ENCODE assay signal across 11 cellular contexts in genomic region chr17:27349540-27350021, GRCh38. TPM values are rescaled to one million over a fixed set of nuclear protein-coding genes. Genes with fewer than 3 reads are reported as not detected.
DNase-seq lines count a peak whose midpoint lies in the region; ATAC-seq and TF ChIP-seq lines count a peak whose summit lies in the region.
"Had no signal": no experiment of that assay in that cellular context is flagged by ENCODE, and none has a peak within 500 bp of the region (broad histone marks: within the 10 kb centered on the region; RNA-seq: fewer than 3 reads in every experiment).

No MANE protein-coding gene starts in this region.

- no peaks in the 10 kb centered on the region for H4K20me1 ChIP-seq in MM.1S (ENCODE audit: insufficient read depth, low read length)

- H3K79me2 ChIP-seq in MM.1S (ENCODE audit: low read length): no peaks in the 10 kb centered on the region

- H3K4me3 ChIP-seq in iPS-15b (ENCODE audit: low read depth, low read length): peak overlapping the region; percentile 45
- peak overlapping the region in 3 of 4 donors; percentile 39 to 57 (median 46) for H3K4me3 ChIP-seq in sigmoid colon
- no peak overlapping the region for H3K4me3 ChIP-seq in MM.1S (ENCODE audit: low read length)

- no peaks in the 10 kb centered on the region for H3K9me3 Mint-ChIP-seq in WTC11
- no peaks in the 10 kb centered on the region for H3K9me3 Mint-ChIP-seq in T-cell

- no peak for TF ChIP-seq POLR2A in sigmoid colon (IDR thresholded peaks at IDR 0.05)

- no peak overlapping the region for H2AFZ ChIP-seq in MM.1S (ENCODE audit: low read length)

- H3K9me3 ChIP-seq in iPS-15b (ENCODE audit: control insufficient read depth, insufficient read depth, low read length) (no peaks in the 10 kb centered on the region), sigmoid colon (no peaks in the 10 kb centered on the region), MM.1S (replicated peaks; ENCODE audit: insufficient read depth, low read length) (no peaks in the 10 kb centered on the region)

- H3K9me2 ChIP-seq in MM.1S (replicated peaks; ENCODE audit: insufficient read depth, low read length): no peaks in the 10 kb centered on the region

- H3K27ac ChIP-seq in sigmoid colon (peak overlapping the region; percentile 82 to 96 (median 84)), MM.1S (ENCODE audit: low read length) (no peak overlapping the region)

- H3F3A ChIP-seq in MM.1S (ENCODE audit: insufficient read depth, low read length): peaks cover 6% of the 10 kb centered on the region; the same call in 1 of the 2 replicates

- TF ChIP-seq CTCF in WTC11 (IDR thresholded peaks at IDR 0.05) (no peak), sigmoid colon (IDR thresholded peaks at IDR 0.05) (no peak), MM.1S (IDR thresholded peaks at IDR 0.05; ENCODE audit: low read length) (no peak)

- H3K4me3 Mint-ChIP-seq in WTC11 (peak overlapping the region; percentile 20; the same call in 1 of the 2 replicates), T-cell (peak overlapping the region in 1 of 3 donors; percentile 17)

- H3K4me1 Mint-ChIP-seq in WTC11 (peaks cover 36% of the 10 kb centered on the region), T-cell (peaks cover 13 to 38% (median 32%) of the 10 kb centered on the region in 3 donors)

- CTCF ChIA-PET in WTC11 (lab: Charles Lee): interaction anchor here (0.6 to 2.9 kb wide), 14 partner anchors 8 to 302 kb away, joined by 3 to 18 read pairs (median 4); partner anchors contain the start of genes KSR1 and WSB1
- CTCF ChIA-PET in T-cell (lab: Charles Lee): interaction anchor here in 1 of 2 donors (0.6 to 1.6 kb wide), 3 partner anchors 108 to 250 kb away, joined by 3 to 4 read pairs (median 3); no protein-coding TSS in a partner anchor

- H3K9ac ChIP-seq in iPS-15b (ENCODE audit: low read depth, low read length): no peak overlapping the region
- H3K9ac ChIP-seq in MM.1S (ENCODE audit: low read length): no peak overlapping the region

- H3K4me1 ChIP-seq in iPS-15b (ENCODE audit: control insufficient read depth, insufficient read depth, low read length): peaks cover 3% of the 10 kb centered on the region
- peaks cover 0 to 30% (median 22%) of the 10 kb centered on the region in 4 donors for H3K4me1 ChIP-seq in sigmoid colon
- H3K4me1 ChIP-seq in MM.1S (ENCODE audit: low read length): peaks cover 5% of the 10 kb centered on the region; the same call in 1 of the 2 replicates

- TF ChIP-seq EP300 in sigmoid colon (IDR thresholded peaks at IDR 0.05): no peak

- peaks cover 3% of the 10 kb centered on the region for H3K27me3 ChIP-seq in iPS-15b (ENCODE audit: control insufficient read depth, insufficient read depth, low read length)
- no peaks in the 10 kb centered on the region for H3K27me3 ChIP-seq in sigmoid colon
- H3K27me3 ChIP-seq in MM.1S (replicated peaks; ENCODE audit: insufficient read depth, low read length): no peaks in the 10 kb centered on the region; the same call in 1 of the 2 replicates

- intact Hi-C loops in sigmoid colon (cut with DNase I): loop anchor here (5.0 kb wide), 2 partner anchors 112 to 303 kb away; no protein-coding TSS in a partner anchor

- H3K36me3 ChIP-seq in iPS-15b (ENCODE audit: control insufficient read depth, insufficient read depth, low read length) (no peaks in the 10 kb centered on the region), sigmoid colon (no peaks in the 10 kb centered on the region), MM.1S (replicated peaks; ENCODE audit: insufficient read depth, low read length) (no peaks in the 10 kb centered on the region)

- WGBS in sigmoid colon, 2 donors: 53 to 70% methylated on average over 34 of the region's 34 CpGs

- DNase-seq in DMS114 treated with DMSO at 0.1 percent for 48 hours (lab: John Stamatoyannopoulos, UW; ENCODE audit: unreplicated experiment) (peak; percentile 12), WTC11 (ENCODE audit: low spot score) (peak; percentile 63), sigmoid colon (no peak), cerebellar nuclear complex (lab: John Stamatoyannopoulos, UW) (no peak), MM.1S (no peak), T-cell (no peak)
- DNase-seq: cortex of kidney, NCI-H1105 had no signal

- POLR2A ChIA-PET in WTC11 (lab: Charles Lee): interaction anchor here (1.3 to 1.6 kb wide), 2 partner anchors 17 to 55 kb away, joined by 4 to 6 read pairs; no protein-coding TSS in a partner anchor
- POLR2A ChIA-PET in T-cell (lab: Charles Lee): interaction anchor here in 1 of 2 donors (1.1 kb wide), 1 partner anchor 55 kb away, joined by 5 read pairs; no protein-coding TSS in a partner anchor

- H3K27me3 Mint-ChIP-seq in WTC11 (ENCODE audit: low read depth) (peaks cover 6% of the 10 kb centered on the region; the same call in 1 of the 2 replicates), T-cell (no peaks in the 10 kb centered on the region)
- H3K27me3 Mint-ChIP-seq: activated CD8-positive, alpha-beta memory T cell treated with anti-CD3 and anti-CD28 coated beads, Interleukin-2, amount 10 ng/mL, durations not matched to agents 7 days and 5 days had no signal

- ATAC-seq in WTC11: peak; percentile 17
- no peak for ATAC-seq in HG03442 (IDR thresholded peaks at IDR 0.05; ENCODE audit: unreplicated experiment)
- no peak for ATAC-seq in T-cell (replicated peaks in 1 of 4)

- H3K36me3 Mint-ChIP-seq in WTC11: peaks cover 4% of the 10 kb centered on the region; the same call in 1 of the 2 replicates
- H3K36me3 Mint-ChIP-seq in T-cell: no peaks in the 10 kb centered on the region
- H3K36me3 Mint-ChIP-seq: activated CD8-positive, alpha-beta memory T cell treated with anti-CD3 and anti-CD28 coated beads, Interleukin-2, amount 10 ng/mL, durations not matched to agents 7 days and 5 days had no signal

- no peak overlapping the region for H3K4me2 ChIP-seq in MM.1S (ENCODE audit: low read depth, low read length)

- no peak overlapping the region for H3K27ac Mint-ChIP-seq in WTC11
- H3K27ac Mint-ChIP-seq in T-cell: no peak overlapping the region
- H3K27ac Mint-ChIP-seq: activated CD8-positive, alpha-beta memory T cell treated with anti-CD3 and anti-CD28 coated beads, Interleukin-2, amount 10 ng/mL, durations not matched to agents 7 days and 5 days had no signal

TF ChIP-seq in WTC11, 78 proteins besides CTCF, POLR2A, EP300 and RAD21:
- no peak for TF ChIP-seq ARID4B (CRISPR knock-in tag; IDR thresholded peaks at IDR 0.05; ENCODE audit: borderline replicate concordance)
- no peak for TF ChIP-seq EMX1 (CRISPR knock-in tag; IDR thresholded peaks at IDR 0.05)
- no peak for TF ChIP-seq RORB (CRISPR knock-in tag; IDR thresholded peaks at IDR 0.05)
- peak; percentile 46; the same call in 1 of the 2 replicates for TF ChIP-seq MAX (CRISPR knock-in tag; IDR thresholded peaks at IDR 0.05)
- TF ChIP-seq CREM (CRISPR knock-in tag; IDR thresholded peaks at IDR 0.05): no peak
TF ChIP-seq in WTC11: peak in this region for 1.

RNA-seq across cellular contexts. Expression of gene WSB1, which starts 55.7 kb away (rescaled TPM):
- total RNA-seq in WTC11 (2021) (167 to 223 TPM (median 221 TPM) in 3 replicates), sigmoid colon (100 to 1,000 TPM; 111 to 240 (median 188) TPM), T-cell (100 to 1,000 TPM; 103 to 142 (median 115) TPM)
- polyA plus RNA-seq in sigmoid colon: 10 to 100 TPM; 23.4 to 65.2 (median 26.4) TPM

Comparison
In these comparisons a context has a peak if more than half of its experiments do, and no peak if none do; other contexts are left out.
1. DNase-seq: peak in DMS114 treated with DMSO at 0.1 percent for 48 hours (single experiment) and WTC11 (single experiment); none in sigmoid colon (single experiment), cerebellar nuclear complex (0 of 2), MM.1S (single experiment) and T-cell (0 of 34).